In the genomic region with DNA sequence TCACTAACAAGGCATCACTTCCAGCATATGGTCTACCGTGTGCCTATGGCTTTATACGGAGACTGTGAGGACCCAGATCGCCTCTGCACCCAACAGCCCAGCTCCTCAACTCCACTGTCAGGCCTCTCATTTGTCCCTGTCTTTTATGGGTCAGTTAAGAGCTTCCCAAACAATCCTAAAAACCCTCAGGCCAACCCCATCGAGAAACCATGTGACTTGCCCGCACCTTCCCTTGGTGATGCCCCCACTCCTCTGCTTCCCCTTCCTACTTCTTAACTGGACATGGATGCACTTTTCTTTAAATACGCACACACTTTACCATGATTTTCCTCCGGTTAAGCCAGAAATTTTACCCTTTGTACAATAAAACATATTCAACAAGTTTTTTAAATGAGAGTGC, we compare ENCODE assay signal across 13 cellular contexts. TPM values are rescaled to one million over a fixed set of nuclear protein-coding genes. Genes with fewer than 3 reads are reported as not detected.
DNase-seq lines count a peak whose midpoint lies in the region; ATAC-seq and TF ChIP-seq lines count a peak whose summit lies in the region.
"Had no signal": no experiment of that assay in that cellular context is flagged by ENCODE, and none has a peak within 500 bp of the region (broad histone marks: within the 10 kb centered on the region; RNA-seq: fewer than 3 reads in every experiment).

No MANE protein-coding gene starts in this region.

- peaks cover 9% of the 10 kb centered on the region for H3K4me1 ChIP-seq in fibroblast of lung (ENCODE audit: control insufficient read depth, extremely low read depth, insufficient read depth, low read length)
- H3K4me1 ChIP-seq in suprapubic skin = peaks cover 27% of the 10 kb centered on the region

- no peaks in the 10 kb centered on the region for H4K20me1 ChIP-seq in fibroblast of lung (ENCODE audit: control insufficient read depth, extremely low read depth, insufficient read depth, low read length)

- no peaks in the 10 kb centered on the region for H3K79me2 ChIP-seq in fibroblast of lung (ENCODE audit: control insufficient read depth, insufficient read depth, low read length)

- peak overlapping the region; percentile 67 for H3K4me2 ChIP-seq in fibroblast of lung (ENCODE audit: extremely low read depth, insufficient read depth, low read length)

- peak; percentile 61 for DNase-seq in ELF-1 (ENCODE audit: low read depth, low spot score)
- DNase-seq in RWPE1 (ENCODE audit: low spot score) = no peak
- DNase-seq in fibroblast of lung (ENCODE audit: low read depth in 2 of 2) = peak in 1 of 2 donors; percentile 2
- peak in 1 of 2 donors; percentile 34 for DNase-seq in suprapubic skin (ENCODE audit: low spot score in 2 of 2)
- DNase-seq in MV-4-11 (lab: John Stamatoyannopoulos, UW) = no peak
- no peak for DNase-seq in NCI-H2196 treated with DMSO at 0.1 percent for 48 hours (lab: John Stamatoyannopoulos, UW; ENCODE audit: unreplicated experiment)
- DNase-seq in activated CD4-positive, alpha-beta T cell treated with anti-CD3 and anti-CD28 coated beads, Interleukin-2, amount 50 U/mL, for 48 hours = no peak
- DNase-seq: NCI-H526 treated with DMSO at 0.1 percent for 48 hours, SIG-M5, WERI-Rb-1 had no signal

- no peak for TF ChIP-seq POLR2A in suprapubic skin (IDR thresholded peaks at IDR 0.05)

- POLR2A ChIA-PET in RWPE1 (lab: Yijun Ruan, JAX; ENCODE audit: low non-redundant PET) = interaction anchor here (0.5 kb wide), 1 partner anchor 22 kb away, joined by 5 read pairs; no protein-coding TSS in a partner anchor

- CTCF ChIA-PET in RWPE1 (lab: Yijun Ruan, JAX) = interaction anchor here (0.6 kb wide), 1 partner anchor 12 kb away, joined by 4 read pairs; no protein-coding TSS in a partner anchor

- H3K27ac ChIP-seq in RWPE1 = peak overlapping the region; percentile 93
- H3K27ac ChIP-seq in fibroblast of lung (ENCODE audit: insufficient read depth, low read length) = peak overlapping the region; percentile 21
- peak overlapping the region; percentile 80 for H3K27ac ChIP-seq in suprapubic skin
- H3K27ac ChIP-seq: WERI-Rb-1 had no signal

- TF ChIP-seq CTCF in RWPE1 (conservative IDR thresholded peaks at IDR 0.05; ENCODE audit: low read depth) = no peak
- TF ChIP-seq CTCF in fibroblast of lung (conservative IDR thresholded peaks at IDR 0.05 in 1 of 2, IDR thresholded peaks at IDR 0.05 in 1 of 2; ENCODE audit: low read depth in 1 of 2, low read length in 2 of 2) = no peak
- no peak for TF ChIP-seq CTCF in suprapubic skin (IDR thresholded peaks at IDR 0.05)

- H2AFZ ChIP-seq in fibroblast of lung (ENCODE audit: low read length) = no peak overlapping the region

- H3K27me3 ChIP-seq in fibroblast of lung (ENCODE audit: control insufficient read depth, insufficient read depth, low read length) (no peaks in the 10 kb centered on the region), suprapubic skin (no peaks in the 10 kb centered on the region)

- no peak for TF ChIP-seq EP300 in suprapubic skin (IDR thresholded peaks at IDR 0.05)

- no peaks in the 10 kb centered on the region for H3K9me3 ChIP-seq in fibroblast of lung (ENCODE audit: control insufficient read depth, insufficient read depth, low read depth, low read length)
- H3K9me3 ChIP-seq in suprapubic skin = no peaks in the 10 kb centered on the region

- H3K4me3 ChIP-seq in fibroblast of lung (replicated peaks in 1 of 4; ENCODE audit: control extremely low read depth in 1 of 4, insufficient read depth in 1 of 4, low read depth in 3 of 4, low read length in 4 of 4) (no peak overlapping the region), suprapubic skin (no peak overlapping the region)
- H3K4me3 ChIP-seq: lung had no signal

- no peak for ATAC-seq in HG02610 (IDR thresholded peaks at IDR 0.05; ENCODE audit: unreplicated experiment)
- ATAC-seq: stimulated activated effector memory CD8-positive, alpha-beta T cell treated with anti-CD3 and anti-CD28 coated beads, Interleukin-12 subunit alpha, Interleukin-12 subunit beta, amount 100 ng/mL, for 72 hours had no signal

- no peaks in the 10 kb centered on the region for H3K36me3 ChIP-seq in fibroblast of lung (ENCODE audit: control insufficient read depth, insufficient read depth, low read length)
- no peaks in the 10 kb centered on the region for H3K36me3 ChIP-seq in suprapubic skin

- no peak overlapping the region for H3K9ac ChIP-seq in fibroblast of lung (ENCODE audit: insufficient read depth, low read length)

- 63% methylated on average over 7 of the region's 7 CpGs for WGBS in suprapubic skin

RNA-seq across cellular contexts. Expression of gene BAIAP2L1, which starts 46.8 kb away (rescaled TPM):
- total RNA-seq in fibroblast of lung (2.8 and 5.3 TPM in 2 replicates), suprapubic skin (10 to 100 TPM; 24.3 to 28.2 (median 26.9) TPM)
- 3.1 and 3.4 TPM in 2 replicates for polyA plus RNA-seq in fibroblast of lung
- 3.6 and 4.1 TPM in 2 replicates for polyA plus RNA-seq in fibroblast of lung (2012)
- 1.5 and 3.3 TPM in 2 replicates for polyA minus RNA-seq in fibroblast of lung (ENCODE audit: low replicate concordance)

Comparison
In these comparisons a context has a peak if more than half of its experiments do, and no peak if none do; other contexts are left out.
1. H3K27ac ChIP-seq: peak in every context shown above with its lines; median percentile 93 in RWPE1; 80 in suprapubic skin; 21 in fibroblast of lung.